In the genomic region with DNA sequence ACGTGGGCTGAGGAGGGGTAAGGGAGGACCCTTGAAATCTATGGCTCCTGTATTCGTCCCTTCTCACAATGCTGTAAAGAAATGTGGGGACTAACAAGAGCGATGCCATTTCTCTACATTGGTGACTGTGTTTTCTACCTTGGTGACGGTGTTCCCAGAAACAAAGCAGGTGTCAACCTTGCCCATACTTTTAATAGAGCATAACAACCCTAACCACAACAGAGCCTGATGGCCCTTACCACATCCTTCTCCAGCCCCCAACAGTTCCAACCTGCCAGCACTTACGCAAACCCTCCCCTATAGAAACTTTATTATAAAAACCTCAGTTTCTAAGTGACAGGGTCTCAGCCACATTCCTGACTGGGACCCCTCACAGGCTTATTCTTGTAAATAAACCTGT, we compare ENCODE assay signal across 20 cellular contexts. TPM values are rescaled to one million over a fixed set of nuclear protein-coding genes. Genes with fewer than 3 reads are reported as not detected.
DNase-seq lines count a peak whose midpoint lies in the region; ATAC-seq and TF ChIP-seq lines count a peak whose summit lies in the region.
"Had no signal": no experiment of that assay in that cellular context is flagged by ENCODE, and none has a peak within 500 bp of the region (broad histone marks: within the 10 kb centered on the region; RNA-seq: fewer than 3 reads in every experiment).

No MANE protein-coding gene starts in this region.

- POLR2A ChIA-PET in CD4-positive, alpha-beta T cell (lab: Charles Lee): no interaction called here

- DNase-seq in CD4-positive, alpha-beta T cell: no peak
- peak; percentile 52 for DNase-seq in GM12865 (ENCODE audit: low read depth)
- peak; percentile 73 for DNase-seq in Jurkat, Clone E6-1 (ENCODE audit: low read depth, low spot score)
- DNase-seq in central memory CD4-positive, alpha-beta T cell: peak; percentile 49
- no peak for DNase-seq in NCI-H2081 treated with DMSO at 0.1 percent for 48 hours (lab: John Stamatoyannopoulos, UW)
- DNase-seq in NCI-H2081 (lab: John Stamatoyannopoulos, UW): no peak
- DNase-seq in retina: no peak
- DNase-seq: AML-193; anterior cingulate cortex; DMS 273 treated with DMSO at 0.1 percent for 48 hours; IMR-90; MM.1S; NCI-H1694 treated with DMSO at 0.1 percent for 48 hours; SHP77 treated with DMSO at 0.1 percent for 48 hours; stimulated activated CD4-positive, alpha-beta T cell treated with anti-CD3 and anti-CD28 coated beads, Interleukin-4, amount 100 ng/mL, for 4 hours; stimulated activated CD8-positive, alpha-beta memory T cell treated with anti-CD3 and anti-CD28 coated beads, Interleukin-4, amount 100 ng/mL, for 48 hours had no signal

- H3K9me3 Mint-ChIP-seq in CD4-positive, alpha-beta T cell: no peaks in the 10 kb centered on the region
- H3K9me3 Mint-ChIP-seq: memory B cell; naive thymus-derived CD8-positive, alpha-beta T cell had no signal

- no peaks in the 10 kb centered on the region for H3K9me3 ChIP-seq in CD4-positive, alpha-beta T cell (ENCODE audit: control insufficient read depth, low read length)

- ATAC-seq in CD4-positive, alpha-beta T cell (ENCODE audit: poor library complexity): peak; percentile 67

- no peaks in the 10 kb centered on the region for H3K36me3 Mint-ChIP-seq in CD4-positive, alpha-beta T cell (ENCODE audit: low read depth)
- H3K36me3 Mint-ChIP-seq: memory B cell; naive thymus-derived CD8-positive, alpha-beta T cell had no signal

- H3K27me3 Mint-ChIP-seq in CD4-positive, alpha-beta T cell: no peaks in the 10 kb centered on the region

- H3K27ac Mint-ChIP-seq in CD4-positive, alpha-beta T cell: peak overlapping the region; percentile 62
- H3K27ac Mint-ChIP-seq: memory B cell had no signal

- H3K4me3 ChIP-seq in GM12865 (ENCODE audit: low read depth, low read length): no peak overlapping the region
- no peak overlapping the region for H3K4me3 ChIP-seq in Jurkat, Clone E6-1 (ENCODE audit: low read length)

- no peak for TF ChIP-seq CTCF in CD4-positive, alpha-beta T cell (IDR thresholded peaks at IDR 0.05)
- TF ChIP-seq CTCF in GM12865 (IDR thresholded peaks at IDR 0.05; ENCODE audit: insufficient read depth, low read depth, low read length, missing control alignments): no peak

- no peak overlapping the region for H3K4me3 Mint-ChIP-seq in CD4-positive, alpha-beta T cell
- H3K4me3 Mint-ChIP-seq: memory B cell had no signal

- no peak overlapping the region for H3K27ac ChIP-seq in CD4-positive, alpha-beta T cell (ENCODE audit: low read depth, low read length)

- H3K27me3 ChIP-seq in CD4-positive, alpha-beta T cell (ENCODE audit: control insufficient read depth, insufficient read depth, low read length): no peaks in the 10 kb centered on the region

- CTCF ChIA-PET in CD4-positive, alpha-beta T cell (lab: Charles Lee): no interaction called here

- intact Hi-C loops in CD4-positive, alpha-beta T cell (cut with DNase I, micrococcal nuclease): no loop called here

- peaks cover 31% of the 10 kb centered on the region for H3K4me1 Mint-ChIP-seq in CD4-positive, alpha-beta T cell (ENCODE audit: low read depth)
- H3K4me1 Mint-ChIP-seq: memory B cell had no signal

RNA-seq across cellular contexts. Expression of gene ADCYAP1R1, which starts 28.2 kb away (rescaled TPM):
- total RNA-seq in CD4-positive, alpha-beta T cell: not detected
- not detected for polyA plus RNA-seq in Jurkat, Clone E6-1 (2012; ENCODE audit: insufficient read depth, insufficient read length)
- total RNA-seq: IMR-90; naive thymus-derived CD8-positive, alpha-beta T cell; NCI-H460 had no signal
- polyA plus RNA-seq: IMR-90; keratinocyte; naive thymus-derived CD8-positive, alpha-beta T cell had no signal

Comparison
In these comparisons a context has a peak if more than half of its experiments do, and no peak if none do; other contexts are left out.
1. DNase-seq: peak in GM12865 (single experiment), Jurkat, Clone E6-1 (single experiment) and central memory CD4-positive, alpha-beta T cell (single experiment); none in CD4-positive, alpha-beta T cell (0 of 10), NCI-H2081 treated with DMSO at 0.1 percent for 48 hours (single experiment), NCI-H2081 (0 of 2) and retina (single experiment).